In the genomic region with DNA sequence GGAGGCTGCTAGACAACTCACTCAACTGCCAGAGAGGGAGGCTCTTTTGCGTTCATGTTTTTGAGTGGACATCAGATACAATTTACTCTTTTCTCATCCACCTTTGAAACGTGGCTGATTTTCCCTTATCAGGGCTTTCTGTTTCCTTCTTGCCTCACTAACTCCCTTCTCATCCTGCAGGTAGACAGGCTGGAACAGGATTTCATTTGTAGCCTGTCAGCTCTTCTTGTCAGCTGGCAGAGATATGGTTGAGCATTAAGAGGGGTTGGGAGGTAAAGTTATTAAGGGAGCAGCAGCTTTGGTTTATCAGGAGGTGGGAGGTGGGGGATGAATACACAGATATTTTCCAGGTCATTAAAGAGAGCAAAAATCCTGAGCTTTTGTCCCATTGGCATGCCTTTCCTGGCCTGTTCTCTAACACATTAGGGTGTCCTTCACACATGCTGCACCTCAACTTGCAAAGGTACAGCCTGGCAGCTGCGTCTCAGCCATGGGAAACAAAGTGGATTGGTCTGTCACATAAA, we compare ENCODE assay signal across 19 cellular contexts.
"Had no signal": no experiment of that assay in that cellular context is flagged by ENCODE, and none has a peak within 500 bp of the region (broad histone marks: within the 10 kb centered on the region; RNA-seq: fewer than 3 reads in every experiment).

No MANE protein-coding gene starts in this region.

- H3K27ac ChIP-seq: heart right ventricle, testis, uterus had no signal

- H3K36me3 Mint-ChIP-seq: activated CD8-positive, alpha-beta memory T cell treated with anti-CD3 and anti-CD28 coated beads, Interleukin-2, amount 10 ng/mL, durations not matched to agents 7 days and 5 days; activated naive CD8-positive, alpha-beta T cell treated with anti-CD3 and anti-CD28 coated beads for 36 hours; naive B cell had no signal

- H3K9me3 Mint-ChIP-seq: activated CD8-positive, alpha-beta T cell treated with anti-CD3 and anti-CD28 coated beads for 36 hours; activated naive CD8-positive, alpha-beta T cell treated with anti-CD3 and anti-CD28 coated beads for 36 hours had no signal

- H3K4me3 Mint-ChIP-seq: activated CD4-positive, alpha-beta T cell treated with anti-CD3 and anti-CD28 coated beads, Interleukin-2, amount 10 ng/mL, durations not matched to agents 7 days and 5 days; activated CD8-positive, alpha-beta memory T cell treated with anti-CD3 and anti-CD28 coated beads, Interleukin-2, amount 10 ng/mL, durations not matched to agents 7 days and 5 days; activated CD8-positive, alpha-beta T cell treated with anti-CD3 and anti-CD28 coated beads for 36 hours; activated naive CD8-positive, alpha-beta T cell treated with anti-CD3 and anti-CD28 coated beads for 36 hours; activated T-helper 17 cell treated with anti-CD3 and anti-CD28 coated beads, Interleukin-2, amount 50 U/mL, for 72 hours; naive B cell; stimulated activated naive B cell treated with anti-CD40 and anti-IgM and Interleukin-4, amounts not matched to agents 10 μg/mL and 1 μg/mL and 100 μg/mL, for 72 hours had no signal

- H3K27ac Mint-ChIP-seq: activated CD4-positive, alpha-beta T cell treated with anti-CD3 and anti-CD28 coated beads, Interleukin-2, amount 10 ng/mL, durations not matched to agents 7 days and 5 days; activated CD8-positive, alpha-beta memory T cell treated with anti-CD3 and anti-CD28 coated beads, Interleukin-2, amount 10 ng/mL, durations not matched to agents 7 days and 5 days; activated CD8-positive, alpha-beta T cell treated with anti-CD3 and anti-CD28 coated beads for 36 hours; activated naive CD8-positive, alpha-beta T cell treated with anti-CD3 and anti-CD28 coated beads for 36 hours; activated T-helper 17 cell treated with anti-CD3 and anti-CD28 coated beads, Interleukin-2, amount 50 U/mL, for 72 hours; stimulated activated naive B cell treated with anti-CD40 and anti-IgM and Interleukin-4, amounts not matched to agents 10 μg/mL and 1 μg/mL and 100 μg/mL, for 72 hours had no signal

- H3K9me3 ChIP-seq: testis, uterus had no signal

- DNase-seq: activated CD4-positive, alpha-beta T cell treated with anti-CD3 and anti-CD28 coated beads, Interleukin-2, amount 10 ng/mL, durations not matched to agents 7 days and 5 days; activated CD4-positive, CD25-positive, alpha-beta regulatory T cell treated with anti-CD3 and anti-CD28 coated beads, Interleukin-2, amount 50 U/mL, for 72 hours; activated CD8-positive, alpha-beta memory T cell treated with anti-CD3 and anti-CD28 coated beads, Interleukin-2, amount 10 ng/mL, durations not matched to agents 7 days and 5 days; activated CD8-positive, alpha-beta T cell treated with anti-CD3 and anti-CD28 coated beads for 36 hours; activated naive CD4-positive, alpha-beta T cell; activated naive CD8-positive, alpha-beta T cell treated with anti-CD3 and anti-CD28 coated beads for 36 hours; heart right ventricle; kidney; naive B cell; stimulated activated CD4-positive, alpha-beta T cell treated with anti-CD3 and anti-CD28 coated beads, Interleukin-2, amount 100 ng/mL, for 48 hours; stimulated activated CD8-positive, alpha-beta memory T cell treated with anti-CD3 and anti-CD28 coated beads, Interleukin-4, amount 100 ng/mL, for 48 hours; stimulated activated naive B cell treated with anti-CD40 and anti-IgM and Interleukin-4, amounts not matched to agents 10 μg/mL and 1 μg/mL and 100 μg/mL, for 72 hours; testis; uterus had no signal

- H3K36me3 ChIP-seq: heart right ventricle, uterus had no signal

- H3K4me3 ChIP-seq: heart right ventricle, lung, testis, uterus had no signal

- H3K4me1 Mint-ChIP-seq: activated CD4-positive, alpha-beta T cell treated with anti-CD3 and anti-CD28 coated beads, Interleukin-2, amount 10 ng/mL, durations not matched to agents 7 days and 5 days; activated CD8-positive, alpha-beta memory T cell treated with anti-CD3 and anti-CD28 coated beads, Interleukin-2, amount 10 ng/mL, durations not matched to agents 7 days and 5 days; activated naive CD8-positive, alpha-beta T cell treated with anti-CD3 and anti-CD28 coated beads for 36 hours; activated T-helper 17 cell treated with anti-CD3 and anti-CD28 coated beads, Interleukin-2, amount 50 U/mL, for 72 hours; naive B cell; stimulated activated naive B cell treated with anti-CD40 and anti-IgM and Interleukin-4, amounts not matched to agents 10 μg/mL and 1 μg/mL and 100 μg/mL, for 72 hours had no signal

- H3K27me3 ChIP-seq: heart right ventricle, testis, uterus had no signal

- H3K27me3 Mint-ChIP-seq: activated CD4-positive, alpha-beta T cell treated with anti-CD3 and anti-CD28 coated beads, Interleukin-2, amount 10 ng/mL, durations not matched to agents 7 days and 5 days; activated CD8-positive, alpha-beta memory T cell treated with anti-CD3 and anti-CD28 coated beads, Interleukin-2, amount 10 ng/mL, durations not matched to agents 7 days and 5 days; activated CD8-positive, alpha-beta T cell treated with anti-CD3 and anti-CD28 coated beads for 36 hours; activated naive CD8-positive, alpha-beta T cell treated with anti-CD3 and anti-CD28 coated beads for 36 hours; activated T-helper 17 cell treated with anti-CD3 and anti-CD28 coated beads, Interleukin-2, amount 50 U/mL, for 72 hours; naive B cell; stimulated activated naive B cell treated with anti-CD40 and anti-IgM and Interleukin-4, amounts not matched to agents 10 μg/mL and 1 μg/mL and 100 μg/mL, for 72 hours had no signal

- H3K4me1 ChIP-seq: testis, uterus had no signal

- FAIRE-seq: astrocyte, endometrium, kidney had no signal

- ATAC-seq: activated CD8-positive, alpha-beta memory T cell treated with anti-CD3 and anti-CD28 coated beads, Interleukin-2, amount 10 ng/mL, durations not matched to agents 7 days and 5 days; activated CD8-positive, alpha-beta T cell treated with anti-CD3 and anti-CD28 coated beads for 36 hours; activated T-helper 17 cell treated with anti-CD3 and anti-CD28 coated beads, Interleukin-2, amount 50 U/mL, for 72 hours; heart right ventricle; left lobe of liver; stimulated activated naive B cell treated with anti-CD40 and anti-IgM and Interleukin-4, amounts not matched to agents 10 μg/mL and 1 μg/mL and 100 μg/mL, for 72 hours had no signal
